17 cellular contexts compared by ENCODE assay signal in the genomic region with DNA sequence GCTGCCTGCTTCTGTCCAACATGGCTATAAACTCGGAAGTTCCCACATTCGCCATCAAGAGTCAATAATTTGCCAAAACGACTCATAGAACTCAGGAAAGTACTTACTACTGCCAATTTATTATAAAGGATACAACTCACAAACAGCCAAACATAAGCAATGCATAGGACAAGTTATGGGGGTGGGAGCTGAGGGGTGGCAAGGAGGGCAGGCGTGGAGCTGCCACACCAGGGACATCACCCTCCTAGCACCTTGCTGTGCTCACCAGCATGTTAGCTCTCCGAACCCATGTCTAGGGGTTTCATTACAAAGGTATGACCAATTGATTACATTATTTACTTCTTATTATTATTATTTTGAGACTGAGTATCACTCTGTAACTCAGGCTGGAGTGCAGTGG. TPM values are rescaled to one million over a fixed set of nuclear protein-coding genes. Genes with fewer than 3 reads are reported as not detected.
DNase-seq lines count a peak whose midpoint lies in the region; ATAC-seq, FAIRE-seq and TF ChIP-seq lines count a peak whose summit lies in the region.
"Had no signal": no experiment of that assay in that cellular context is flagged by ENCODE, and none has a peak within 500 bp of the region (broad histone marks: within the 10 kb centered on the region; RNA-seq: fewer than 3 reads in every experiment).

No MANE protein-coding gene starts in this region.

- TF ChIP-seq CTCF in HepG2 (CRISPR knock-in tag; IDR thresholded peaks at IDR 0.05) (no peak), right lobe of liver (IDR thresholded peaks at IDR 0.05) (no peak), H1 (IDR thresholded peaks at IDR 0.05; ENCODE audit: control extremely low read depth in 1 of 3, insufficient read depth in 1 of 3, low read depth in 1 of 3, low read length in 3 of 3) (no peak), type B pancreatic cell (conservative IDR thresholded peaks at IDR 0.05) (no peak)

- H2BK15ac ChIP-seq in H1 (ENCODE audit: low read length) = no peak overlapping the region

- H3K27ac Mint-ChIP-seq in T-helper 1 cell treated with Interleukin-12 subunit alpha and Interleukin-12 subunit beta and Interleukin-4 antibody, amounts not matched to agents 30 μg/mL and 1 μg/mL, for 36 hours = peak overlapping the region; percentile 9
- H3K27ac Mint-ChIP-seq in type B pancreatic cell = peak overlapping the region; percentile 47

- H3K14ac ChIP-seq in H1 (ENCODE audit: insufficient read length) = no peak overlapping the region

- POLR2A ChIA-PET in HepG2 (lab: Yijun Ruan, JAX) (interaction anchor here (2.1 to 5.5 kb wide), 2 partner anchors 9 to 13 kb away, joined by 5 to 50 read pairs; a partner anchor contains a TSS), H1 (lab: Charles Lee; ENCODE audit: partially characterized antibody) (interaction anchor here (1.1 to 11.7 kb wide), 7 partner anchors 9 to 172 kb away, joined by 3 to 236 read pairs (median 9); a partner anchor contains a TSS)

- H3K23ac ChIP-seq in H1 (ENCODE audit: insufficient read length) = peak overlapping the region; percentile 70

- no peak overlapping the region for H2BK12ac ChIP-seq in H1 (ENCODE audit: low read depth, low read length)

- H3K36me3 Mint-ChIP-seq in T-helper 1 cell treated with Interleukin-12 subunit alpha and Interleukin-12 subunit beta and Interleukin-4 antibody, amounts not matched to agents 30 μg/mL and 1 μg/mL, for 36 hours (ENCODE audit: low read depth) = peaks cover 60% of the 10 kb centered on the region
- H3K36me3 Mint-ChIP-seq in type B pancreatic cell = peaks cover 59% of the 10 kb centered on the region

- H3K9me3 Mint-ChIP-seq in T-helper 1 cell treated with Interleukin-12 subunit alpha and Interleukin-12 subunit beta and Interleukin-4 antibody, amounts not matched to agents 30 μg/mL and 1 μg/mL, for 36 hours = no peaks in the 10 kb centered on the region
- no peaks in the 10 kb centered on the region for H3K9me3 Mint-ChIP-seq in type B pancreatic cell
- H3K9me3 Mint-ChIP-seq: CD8-positive, alpha-beta memory T cell had no signal

- intact Hi-C loops in HepG2 (cut with micrococcal nuclease; ENCODE audit: unreplicated experiment) = no loop called here
- intact Hi-C loops in right lobe of liver (cut with DNase I) = no loop called here

- peak; percentile 33; the same call in 2 of the 3 replicates for ATAC-seq in HepG2
- ATAC-seq in right lobe of liver = no peak
- ATAC-seq in HG02870 (IDR thresholded peaks at IDR 0.05; ENCODE audit: unreplicated experiment) = no peak

- peaks cover 2% of the 10 kb centered on the region; the same call in 1 of the 2 replicates for H3K79me1 ChIP-seq in H1 (ENCODE audit: low read depth, low read length)

- peaks cover 55 to 99% of the 10 kb centered on the region in 2 experiments for H3K36me3 ChIP-seq in HepG2 (replicated peaks in 1 of 2; ENCODE audit: control insufficient read depth in 1 of 2, insufficient read depth in 2 of 2, low read length in 2 of 2)
- H3K36me3 ChIP-seq in right lobe of liver = peaks cover 18 to 98% (median 57%) of the 10 kb centered on the region in 4 donors
- H3K36me3 ChIP-seq in H1 (ENCODE audit: control insufficient read depth in 2 of 4, insufficient read depth in 4 of 4, low read length in 3 of 4) = peaks cover 44 to 99% (median 88%) of the 10 kb centered on the region in 4 experiments

- 96% methylated on average over 5 of the region's 5 CpGs for WGBS in HepG2 (ENCODE audit: low lambda C conversion rate)
- WGBS in right lobe of liver (ENCODE audit: insufficient coverage, low coverage, low lambda C conversion rate, missing lambda C conversion rate) = 59% methylated on average over 3 of the region's 5 CpGs
- 97% methylated on average over 5 of the region's 5 CpGs; no CpG with 5 or more reads in 1 of the 2 experiments for WGBS in H1 (ENCODE audit: extremely low coverage in 1 of 2, insufficient coverage in 1 of 2, insufficient read length in 1 of 2, insufficient replicate concordance in 2 of 2, low coverage in 1 of 2, low lambda C conversion rate in 2 of 2, missing lambda C conversion rate in 1 of 2), 2 experiments

- H3K27me3 Mint-ChIP-seq in T-helper 1 cell treated with Interleukin-12 subunit alpha and Interleukin-12 subunit beta and Interleukin-4 antibody, amounts not matched to agents 30 μg/mL and 1 μg/mL, for 36 hours (ENCODE audit: low read depth) = no peaks in the 10 kb centered on the region
- no peaks in the 10 kb centered on the region for H3K27me3 Mint-ChIP-seq in type B pancreatic cell
- H3K27me3 Mint-ChIP-seq: CD8-positive, alpha-beta memory T cell had no signal

- peak in 1 of 2 experiments; percentile 16; a peak in 1 of 4 replicates for TF ChIP-seq POLR2A in HepG2 (IDR thresholded peaks at IDR 0.05; ENCODE audit: insufficient read depth in 1 of 2, low read depth in 2 of 2, low read length in 2 of 2)
- no peak for TF ChIP-seq POLR2A in right lobe of liver (IDR thresholded peaks at IDR 0.05)
- no peak for TF ChIP-seq POLR2A in H1 (IDR thresholded peaks at IDR 0.05; ENCODE audit: control extremely low read depth in 1 of 2, low read depth in 2 of 2, low read length in 2 of 2)

- H3K9me3 ChIP-seq in HepG2 (ENCODE audit: low read length) (no peaks in the 10 kb centered on the region), right lobe of liver (no peaks in the 10 kb centered on the region), H1 (ENCODE audit: insufficient read depth in 2 of 2, low read depth in 1 of 2, low read length in 1 of 2) (no peaks in the 10 kb centered on the region)

- TF ChIP-seq RAD21 in HepG2 (CRISPR knock-in tag; IDR thresholded peaks at IDR 0.05) = no peak
- no peak for TF ChIP-seq RAD21 in H1 (IDR thresholded peaks at IDR 0.05 in 1 of 2, conservative IDR thresholded peaks at IDR 0.05 in 1 of 2; ENCODE audit: low read depth in 2 of 2, low read length in 2 of 2)

- H4K20me1 ChIP-seq in HepG2 (ENCODE audit: insufficient read depth, low read length) (peaks cover 45% of the 10 kb centered on the region), H1 (replicated peaks in 1 of 2; ENCODE audit: control insufficient read depth in 1 of 2, insufficient read depth in 2 of 2, low read length in 2 of 2) (peaks cover 17 to 25% of the 10 kb centered on the region in 2 experiments)

- H3K4me2 ChIP-seq in HepG2 (ENCODE audit: low read depth, low read length) = no peak overlapping the region
- H3K4me2 ChIP-seq in H1 (ENCODE audit: insufficient read depth in 1 of 2, low read depth in 2 of 2, low read length in 2 of 2) = no peak overlapping the region

- in situ Hi-C loops in HepG2 (cut with HindIII; ENCODE audit: extremely low pct_ligation_motif_present, low pct_unique_long_range_greater_than_20kb) = no loop called here

- no peak overlapping the region for H3K56ac ChIP-seq in H1 (replicated peaks; ENCODE audit: insufficient read length, low read depth, low read length)

- H3K27ac ChIP-seq in HepG2 (ENCODE audit: extremely low read length, insufficient read depth, low read length) (no peak overlapping the region), right lobe of liver (no peak overlapping the region), H1 (ENCODE audit: low read depth, low read length) (no peak overlapping the region)

- no peak overlapping the region for H2AFZ ChIP-seq in HepG2 (ENCODE audit: low read length)
- no peak overlapping the region for H2AFZ ChIP-seq in H1 (ENCODE audit: low read length)

- no peak overlapping the region for H2BK120ac ChIP-seq in H1 (replicated peaks; ENCODE audit: low read depth, low read length)

- H3K79me2 ChIP-seq in HepG2 (ENCODE audit: insufficient read depth, low read length) (peaks cover 34% of the 10 kb centered on the region), H1 (ENCODE audit: control insufficient read depth in 1 of 2, insufficient read depth in 2 of 2, low read length in 2 of 2) (peaks cover 6 to 48% of the 10 kb centered on the region in 2 experiments; a peak in 3 of 4 replicates)

- H2AK5ac ChIP-seq in H1 (ENCODE audit: low read depth, low read length) = no peak overlapping the region

- no peak overlapping the region for H3K9ac ChIP-seq in HepG2 (ENCODE audit: insufficient read depth, low read depth, low read length)
- no peak overlapping the region for H3K9ac ChIP-seq in H1 (replicated peaks in 1 of 4; ENCODE audit: extremely low read depth in 1 of 4, low read depth in 3 of 4, low read length in 3 of 4)

- DNase-seq in T-helper 1 cell = no peak
- DNase-seq in HepG2 (ENCODE audit: low spot score) = no peak
- no peak for DNase-seq in right lobe of liver
- DNase-seq in H1 (ENCODE audit: low read depth in 1 of 2, low spot score in 2 of 2) = no peak
- DNase-seq in type B pancreatic cell (ENCODE audit: extremely low spot score, unreplicated experiment) = no peak
- no peak for DNase-seq in NCI-H2171 treated with DMSO at 0.1 percent for 48 hours (lab: John Stamatoyannopoulos, UW)
- DNase-seq: CD8-positive, alpha-beta memory T cell; DMS79 treated with DMSO at 0.1 percent for 48 hours; HCEC 1CT; NCI-H1417 treated with DMSO at 0.1 percent for 48 hours; NCI-H1930; NCI-H446; NCI-H69; NK-92 treated with Interleukin-12 subunit alpha and Interleukin-12 subunit beta, amount 100 ng/mL, for 24 hours had no signal

- FAIRE-seq in HepG2 (lab: Jason Lieb, UNC) = no peak
- no peak for FAIRE-seq in H1 (lab: Jason Lieb, UNC)
- FAIRE-seq: D721Med had no signal

- no peak overlapping the region for H2BK20ac ChIP-seq in H1 (ENCODE audit: low read length)

- no TSS peak for BruUV-seq in HepG2 (replicated peaks; lab: Mats Ljungman, UMichigan)

- H4K5ac ChIP-seq in H1 (ENCODE audit: insufficient read length, low read depth, low read length) = no peak overlapping the region

- H3K23me2 ChIP-seq in H1 (ENCODE audit: low read depth, low read length) = no peaks in the 10 kb centered on the region

- H4K91ac ChIP-seq in H1 (replicated peaks; ENCODE audit: insufficient read length, low read length) = no peak overlapping the region

- H4K8ac ChIP-seq in H1 (ENCODE audit: extremely low read depth, insufficient read depth, low read length) = no peak overlapping the region

- peaks cover 31% of the 10 kb centered on the region for H3K4me1 Mint-ChIP-seq in T-helper 1 cell treated with Interleukin-12 subunit alpha and Interleukin-12 subunit beta and Interleukin-4 antibody, amounts not matched to agents 30 μg/mL and 1 μg/mL, for 36 hours (ENCODE audit: low read depth)
- H3K4me1 Mint-ChIP-seq in type B pancreatic cell (ENCODE audit: unreplicated experiment) = no peaks in the 10 kb centered on the region

- no peak overlapping the region for H3K18ac ChIP-seq in H1 (ENCODE audit: extremely low read depth, low read length)

- TF ChIP-seq EP300 in HepG2 (IDR thresholded peaks at IDR 0.05; ENCODE audit: low read depth in 2 of 2, low read length in 2 of 2) = no peak
- no peak for TF ChIP-seq EP300 in HepG2 (CRISPR knock-in tag; IDR thresholded peaks at IDR 0.05; ENCODE audit: borderline replicate concordance)
- TF ChIP-seq EP300 in H1 (IDR thresholded peaks at IDR 0.05; ENCODE audit: borderline replicate concordance in 1 of 2, low read depth in 2 of 2, low read length in 2 of 2) = no peak

- H2BK5ac ChIP-seq in H1 (ENCODE audit: low read depth, low read length) = no peak overlapping the region

- no peak overlapping the region for H3K4ac ChIP-seq in H1 (replicated peaks; ENCODE audit: insufficient read length, low read depth, low read length)

- H3K4me1 ChIP-seq in HepG2 (ENCODE audit: insufficient read depth, low read length) (peaks cover under 1% of the 10 kb centered on the region; the same call in 1 of the 2 replicates), right lobe of liver (no peaks in the 10 kb centered on the region), H1 (replicated peaks in 1 of 4; ENCODE audit: control insufficient read depth in 3 of 4, insufficient read depth in 4 of 4, low read length in 3 of 4) (no peaks in the 10 kb centered on the region)

- H3K4me3 ChIP-seq in HepG2 (replicated peaks in 1 of 3; ENCODE audit: insufficient read depth in 1 of 3, low read depth in 2 of 3, low read length in 3 of 3) (no peak overlapping the region), right lobe of liver (no peak overlapping the region), H1 (ENCODE audit: extremely low read depth in 1 of 4, insufficient read depth in 2 of 4, low read depth in 3 of 4, low read length in 4 of 4) (no peak overlapping the region)

- CTCF ChIA-PET in HepG2 (lab: Yijun Ruan, JAX; ENCODE audit: low intra/inter-chr PET ratio, low total read pairs) (no interaction called here), H1 (lab: Charles Lee; ENCODE audit: partially characterized antibody) (interaction anchor here (1.1 kb wide), 2 partner anchors 18 to 23 kb away, joined by 3 to 6 read pairs; no protein-coding TSS in a partner anchor)

- H3K27me3 ChIP-seq in HepG2 (ENCODE audit: control insufficient read depth in 1 of 2, insufficient read depth in 2 of 2, low read length in 2 of 2) (no peaks in the 10 kb centered on the region), right lobe of liver (no peaks in the 10 kb centered on the region), H1 (replicated peaks in 1 of 4; ENCODE audit: control insufficient read depth in 3 of 4, extremely low read depth in 1 of 4, insufficient read depth in 3 of 4, low read length in 3 of 4) (no peaks in the 10 kb centered on the region)

- H3K4me3 Mint-ChIP-seq in T-helper 1 cell treated with Interleukin-12 subunit alpha and Interleukin-12 subunit beta and Interleukin-4 antibody, amounts not matched to agents 30 μg/mL and 1 μg/mL, for 36 hours = no peak overlapping the region
- no peak overlapping the region for H3K4me3 Mint-ChIP-seq in type B pancreatic cell
- H3K4me3 Mint-ChIP-seq: CD8-positive, alpha-beta memory T cell had no signal

RNA-seq across cellular contexts. Expression of a gene that starts 12.4 kb away (rescaled TPM):
- total RNA-seq in HepG2 (2016; rRNA removed; fragmentation: Illumina TruSeq; extraction: Trizol) (213 and 316 TPM in 2 replicates), right lobe of liver (10 to 100 TPM; 16.7 to 50.6 (median 30.8) TPM), type B pancreatic cell (ENCODE audit: low replicate concordance) (87.1 and 87.8 TPM in 2 replicates)
- 51.0 and 51.7 TPM in 2 replicates for total RNA-seq in HepG2 (2016; cell fraction: cytosol; rRNA removed; fragmentation: Illumina TruSeq; extraction: Trizol; ENCODE audit: low read depth)
- total RNA-seq in HepG2 (2016; cell fraction: insoluble cytoplasmic fraction; rRNA removed; fragmentation: Illumina TruSeq; extraction: Trizol) = 208 and 329 TPM in 2 replicates
- total RNA-seq in HepG2 (2016; cell fraction: membrane; rRNA removed; fragmentation: Illumina TruSeq; extraction: Trizol) = 97.8 and 98.8 TPM in 2 replicates
- total RNA-seq in HepG2 (2016; cell fraction: nucleus; rRNA removed; fragmentation: Illumina TruSeq; extraction: Trizol) = 76.0 and 84.1 TPM in 2 replicates
- polyA plus RNA-seq in HepG2 (2011; rRNA removed) (102 and 126 TPM in 2 replicates), H1 (2011; rRNA removed) (39.3 and 59.5 TPM in 2 replicates)
- 63.0 and 92.8 TPM in 2 replicates for polyA plus RNA-seq in HepG2 (2011; cell fraction: cytosol; rRNA removed)
- polyA plus RNA-seq in HepG2 (2011; cell fraction: nucleus; rRNA removed) = 22.9 and 30.3 TPM in 2 replicates
- polyA plus RNA-seq in HepG2 (2012) = 143 and 178 TPM in 2 replicates
- polyA plus RNA-seq in HepG2 (2016; cell fraction: cytosol; fragmentation: Illumina TruSeq; extraction: Trizol; ENCODE audit: low read depth) = 36.0 and 36.2 TPM in 2 replicates
- polyA plus RNA-seq in HepG2 (2016; cell fraction: insoluble cytoplasmic fraction; fragmentation: Illumina TruSeq; extraction: Trizol; ENCODE audit: low read depth) = 299 and 317 TPM in 2 replicates
- 66.5 and 67.3 TPM in 2 replicates for polyA plus RNA-seq in HepG2 (2016; cell fraction: membrane; fragmentation: Illumina TruSeq; extraction: Trizol; ENCODE audit: low read depth)
- 111 and 114 TPM in 2 replicates for polyA plus RNA-seq in HepG2 (2016; cell fraction: nucleus; fragmentation: Illumina TruSeq; extraction: Trizol; ENCODE audit: insufficient read depth, low read depth)
- polyA minus RNA-seq in HepG2 (2011; rRNA and poly(A)+ RNA removed; ENCODE audit: low replicate concordance) = 27.1 and 39.1 TPM in 2 replicates
- polyA minus RNA-seq in HepG2 (2011; cell fraction: cytosol; rRNA and poly(A)+ RNA removed) = 55.0 and 56.6 TPM in 2 replicates
- polyA minus RNA-seq in HepG2 (2011; cell fraction: nucleus; rRNA and poly(A)+ RNA removed) = 34.4 and 37.0 TPM in 2 replicates
- 133 and 142 TPM in 2 replicates for total RNA-seq in H1 (2021; fragmentation: NEBNext Ultra II Directional; extraction: Animal tissue kit (Norgen Biotek cat#: 25700))
- 85.8 TPM for polyA plus RNA-seq in H1 (2011; cell fraction: cytosol; rRNA removed)
- 28.8 TPM for polyA plus RNA-seq in H1 (2011; cell fraction: nucleus; rRNA removed)
- polyA plus RNA-seq in H1 (2012, experiment 1 of 2) = 102 to 153 TPM (median 112 TPM) in 4 replicates
- 16.1 TPM for polyA plus RNA-seq in H1 (2012, experiment 2 of 2)
- 219 TPM for polyA plus RNA-seq in H1 (2013, experiment 1 of 2)
- polyA plus RNA-seq in H1 (2013, experiment 2 of 2) = 221 TPM
- 34.5 and 39.4 TPM in 2 replicates for polyA minus RNA-seq in H1 (2011; rRNA and poly(A)+ RNA removed)
- 28.8 TPM for polyA minus RNA-seq in H1 (2011; cell fraction: cytosol; rRNA and poly(A)+ RNA removed)
- 25.4 TPM for polyA minus RNA-seq in H1 (2011; cell fraction: nucleus; rRNA and poly(A)+ RNA removed)
